Comparison of ENCODE assay signal across 7 cellular contexts in genomic region chr15:75450307-75451201, GRCh38. TPM values are rescaled to one million over a fixed set of nuclear protein-coding genes. Genes with fewer than 3 reads are reported as not detected.
A peak's percentile ranks its signal among the peaks of the same experiment; 100 is the strongest.
DNase-seq lines count a peak whose midpoint lies in the region; ATAC-seq, FAIRE-seq and TF ChIP-seq lines count a peak whose summit lies in the region.

No MANE protein-coding gene starts in this region.

- no peak for TF ChIP-seq CTCF in kidney (IDR thresholded peaks at IDR 0.05; ENCODE audit: borderline replicate concordance, extremely low read depth, insufficient read depth)

- ATAC-seq in GM18867 (IDR thresholded peaks at IDR 0.05; ENCODE audit: unreplicated experiment) = peak; percentile 23
- ATAC-seq in HG03196 (IDR thresholded peaks at IDR 0.05; ENCODE audit: unreplicated experiment) = peak; percentile 24
- peak; percentile 34 to 36 for ATAC-seq in activated CD4-positive, CD25-positive, alpha-beta regulatory T cell treated with anti-CD3 and anti-CD28 coated beads, Interleukin-2, amount 50 U/mL, for 24 hours
- ATAC-seq in central memory CD8-positive, alpha-beta T cell (replicated peaks; ENCODE audit: extremely low read depth, poor library complexity, severe bottlenecking) = peak; percentile 18

- H3K4me1 Mint-ChIP-seq in central memory CD8-positive, alpha-beta T cell = peaks cover 63% of the 10 kb centered on the region

- H3K4me1 ChIP-seq in kidney (ENCODE audit: control insufficient read depth in 1 of 2, insufficient read depth in 1 of 2, low read depth in 1 of 2, low read length in 2 of 2) = peaks cover 6 to 17% of the 10 kb centered on the region in 2 donors

- H3K9me3 Mint-ChIP-seq in central memory CD8-positive, alpha-beta T cell = no peaks in the 10 kb centered on the region

- intact Hi-C loops in kidney (cut with DNase I) = no loop called here

- H3K36me3 Mint-ChIP-seq in central memory CD8-positive, alpha-beta T cell (ENCODE audit: insufficient read depth) = peaks cover 41% of the 10 kb centered on the region

- peak overlapping the region; percentile 84 to 91 for H3K27ac ChIP-seq in kidney (ENCODE audit: low read depth in 2 of 2, low read length in 2 of 2)

- peak; percentile 91 for DNase-seq in NCI-H446 treated with DMSO at 0.1 percent for 48 hours (lab: John Stamatoyannopoulos, UW)
- DNase-seq in central memory CD8-positive, alpha-beta T cell (ENCODE audit: low spot score in 2 of 2) = peak; percentile 83 to 90
- peak; percentile 99 for DNase-seq in kidney
- DNase-seq in stimulated activated CD4-positive, alpha-beta T cell treated with anti-CD3 and anti-CD28 coated beads, Interleukin-12 subunit alpha, Interleukin-12 subunit beta, amount 100 ng/mL, for 4 hours = peak; percentile 95

- H3K4me3 ChIP-seq in kidney (ENCODE audit: low read length in 2 of 2) = peak overlapping the region; percentile 90 to 91

- no peak for FAIRE-seq in kidney (lab: Jason Lieb, UNC)

- H3K4me3 Mint-ChIP-seq in central memory CD8-positive, alpha-beta T cell = peak overlapping the region; percentile 97

- H3K36me3 ChIP-seq in kidney (ENCODE audit: control insufficient read depth in 1 of 2, insufficient read depth in 2 of 2, low read length in 2 of 2) = no peaks in the 10 kb centered on the region

- H3K9ac ChIP-seq in kidney (ENCODE audit: low read length in 2 of 2) = peak overlapping the region; percentile 44 to 77

- H3K27me3 Mint-ChIP-seq in central memory CD8-positive, alpha-beta T cell = no peaks in the 10 kb centered on the region

- no peaks in the 10 kb centered on the region for H3K9me3 ChIP-seq in kidney (ENCODE audit: control insufficient read depth in 1 of 2, low read length in 2 of 2)

- H3K27ac Mint-ChIP-seq in central memory CD8-positive, alpha-beta T cell (ENCODE audit: low read depth) = peak overlapping the region; percentile 92

RNA-seq across cellular contexts. Expression of gene SIN3A, which starts 0.9 kb away (rescaled TPM):
- 74.3 TPM for total RNA-seq in kidney
- 9.2 TPM for polyA plus RNA-seq in kidney (ENCODE audit: insufficient read depth, low read depth, low replicate concordance)

Comparison
In these comparisons a context has a peak if more than half of its experiments do, and no peak if none do; other contexts are left out.
1. Peak in every context shown above with its lines: DNase-seq, ATAC-seq, H3K4me3 ChIP-seq and H3K27ac ChIP-seq.